ENCODE assay signal across 31 cellular contexts in the genomic region with DNA sequence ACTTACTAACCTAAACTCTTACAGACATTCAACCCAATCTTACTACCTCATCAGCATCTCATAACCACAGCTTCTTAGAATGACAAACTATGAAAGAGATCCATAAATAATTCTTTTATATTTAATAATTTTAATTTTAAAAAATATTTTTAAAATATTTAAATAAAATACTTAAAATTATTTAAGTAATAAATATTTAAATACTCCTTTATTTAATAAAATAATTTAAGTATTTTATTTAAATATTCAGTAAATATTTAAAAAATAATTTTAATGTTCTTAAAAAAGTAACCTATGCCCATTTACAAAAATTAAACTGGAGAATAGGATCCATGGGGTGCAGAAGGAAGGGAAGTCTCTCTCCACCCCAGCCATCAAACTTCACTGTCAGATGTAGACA.
"Had no signal": no experiment of that assay in that cellular context is flagged by ENCODE, and none has a peak within 500 bp of the region (broad histone marks: within the 10 kb centered on the region; RNA-seq: fewer than 3 reads in every experiment).

No MANE protein-coding gene starts in this region.

- DNase-seq: activated B cell treated with CpG ODN at 0.5 μM for 24 hours; activated CD4-positive, alpha-beta T cell treated with anti-CD3 and anti-CD28 coated beads for 48 hours; activated CD4-positive, alpha-beta T cell treated with anti-CD3 and anti-CD28 coated beads, Interleukin-2, amount 50 U/mL, for 1 hour; activated CD4-positive, alpha-beta T cell treated with anti-CD3 and anti-CD28 coated beads, Interleukin-2, amount 50 U/mL, for 48 hours; activated CD8-positive, alpha-beta memory T cell treated with anti-CD3 and anti-CD28 coated beads for 24 hours; activated CD8-positive, alpha-beta T cell treated with anti-CD3 and anti-CD28 coated beads for 36 hours; activated effector memory CD4-positive, alpha-beta T cell treated with Interleukin-2 at 50 U/mL for 16 hours; activated gamma-delta T cell treated with Interleukin-2 at 50 U/mL for 16 hours; activated naive CD4-positive, alpha-beta T cell treated with anti-CD3 and anti-CD28 coated beads, Interleukin-2, amount 50 U/mL, for 16 hours; activated naive CD4-positive, alpha-beta T cell treated with Interleukin-2 at 50 U/mL for 16 hours; activated T-cell treated with anti-CD3 and anti-CD28 coated beads, Interleukin-2, amount 50 U/mL, for 4 hours; amniotic stem cell; anterior cingulate cortex; brain microvascular endothelial cell; cortex of kidney; dermis blood vessel endothelial cell; effector CD4-positive, alpha-beta T cell; foreskin keratinocyte; T-helper 1 cell; T-helper 17 cell; T1000 had no signal

- H3K27me3 ChIP-seq: brain microvascular endothelial cell, esophagus muscularis mucosa, foreskin keratinocyte, gastroesophageal sphincter had no signal

- H3K9me3 Mint-ChIP-seq: activated B cell treated with CpG ODN at 0.5 μM for 24 hours; activated CD8-positive, alpha-beta T cell treated with anti-CD3 and anti-CD28 coated beads for 36 hours; activated T-cell treated with anti-CD3 and anti-CD28 coated beads, Interleukin-2, amount 50 U/mL, for 4 hours; activated T-helper 17 cell treated with anti-CD3 and anti-CD28 coated beads, Interleukin-2, amount 50 U/mL, for 72 hours; central memory CD8-positive, alpha-beta T cell; T-helper 2 cell treated with Interferon-gamma antibody and Interleukin-4, amounts not matched to agents 5 μg/mL and 100 μg/mL, for 36 hours had no signal

- H3K4me1 Mint-ChIP-seq: activated B cell treated with CpG ODN at 0.5 μM for 24 hours; activated T-helper 17 cell treated with anti-CD3 and anti-CD28 coated beads, Interleukin-2, amount 50 U/mL, for 72 hours; central memory CD8-positive, alpha-beta T cell; T-helper 17 cell had no signal

- H3K36me3 Mint-ChIP-seq: activated naive CD8-positive, alpha-beta T cell had no signal

- H3K27me3 Mint-ChIP-seq: central memory CD8-positive, alpha-beta T cell had no signal

- H3K36me3 ChIP-seq: brain microvascular endothelial cell, esophagus muscularis mucosa, gastroesophageal sphincter had no signal

- H3K9me3 ChIP-seq: esophagus muscularis mucosa, gastroesophageal sphincter had no signal

- H3K4me1 ChIP-seq: esophagus muscularis mucosa, foreskin keratinocyte, gastroesophageal sphincter had no signal

- H3K27ac ChIP-seq: brain microvascular endothelial cell, esophagus muscularis mucosa, foreskin keratinocyte, gastroesophageal sphincter, VCaP had no signal

- FAIRE-seq: astrocyte, bronchial epithelial cell had no signal

- H3K27ac Mint-ChIP-seq: activated B cell treated with CpG ODN at 0.5 μM for 24 hours; activated CD8-positive, alpha-beta T cell treated with anti-CD3 and anti-CD28 coated beads for 36 hours; activated naive CD8-positive, alpha-beta T cell; activated T-helper 17 cell treated with anti-CD3 and anti-CD28 coated beads, Interleukin-2, amount 50 U/mL, for 72 hours; T-helper 17 cell; T-helper 2 cell treated with Interferon-gamma antibody and Interleukin-4, amounts not matched to agents 5 μg/mL and 100 μg/mL, for 36 hours had no signal

- ATAC-seq: activated CD4-positive, CD25-positive, alpha-beta regulatory T cell treated with anti-CD3 and anti-CD28 coated beads, Interleukin-2, amount 50 U/mL, for 24 hours; activated CD8-positive, alpha-beta T cell treated with anti-CD3 and anti-CD28 coated beads for 36 hours; activated T-cell treated with anti-CD3 and anti-CD28 coated beads, Interleukin-2, amount 50 U/mL, for 4 hours; activated T-helper 17 cell treated with anti-CD3 and anti-CD28 coated beads, Interleukin-2, amount 50 U/mL, for 72 hours; foreskin keratinocyte; gastroesophageal sphincter; T-helper 17 cell had no signal

- H3K4me3 Mint-ChIP-seq: activated B cell treated with CpG ODN at 0.5 μM for 24 hours; activated CD8-positive, alpha-beta T cell treated with anti-CD3 and anti-CD28 coated beads for 36 hours; activated naive CD8-positive, alpha-beta T cell; activated T-cell treated with anti-CD3 and anti-CD28 coated beads, Interleukin-2, amount 50 U/mL, for 4 hours; activated T-helper 17 cell treated with anti-CD3 and anti-CD28 coated beads, Interleukin-2, amount 50 U/mL, for 72 hours; central memory CD8-positive, alpha-beta T cell; T-helper 17 cell; T-helper 2 cell treated with Interferon-gamma antibody and Interleukin-4, amounts not matched to agents 5 μg/mL and 100 μg/mL, for 36 hours had no signal

- H3K4me3 ChIP-seq: esophagus muscularis mucosa, gastroesophageal sphincter had no signal
